Comparison of ENCODE assay signal across 1 cellular context in the genomic region with DNA sequence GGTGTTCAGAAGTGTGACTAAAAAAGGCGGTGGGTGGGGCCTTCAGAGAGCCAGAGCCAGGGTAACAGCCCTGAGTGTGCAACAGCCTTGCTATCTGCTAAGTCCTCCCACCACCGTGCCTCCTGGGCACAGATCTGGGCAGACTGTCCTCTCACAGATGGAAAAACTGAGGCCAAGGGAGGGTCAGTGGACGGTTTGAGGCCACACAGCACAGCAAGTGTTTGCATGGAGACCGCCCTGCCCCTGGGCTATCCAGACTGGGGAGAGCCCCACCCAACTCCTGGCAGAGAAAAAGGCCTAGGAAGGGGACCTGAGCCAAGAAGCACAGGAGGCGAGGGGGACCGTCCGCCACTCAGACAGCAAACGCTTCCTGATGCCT.
TF ChIP-seq lines count a peak whose summit lies in the region.

No MANE protein-coding gene starts in this region.

TF ChIP-seq in GM12878, 131 proteins besides CTCF, POLR2A, EP300 and RAD21:
- TF ChIP-seq ASH2L (IDR thresholded peaks at IDR 0.05; ENCODE audit: borderline replicate concordance, low read depth) (no peak), NFIC (IDR thresholded peaks at IDR 0.05; ENCODE audit: low read depth, low read length) (no peak), MTA2 (IDR thresholded peaks at IDR 0.05; ENCODE audit: low read depth) (no peak), ATF7 (IDR thresholded peaks at IDR 0.05; ENCODE audit: low read depth) (no peak), ESRRA (IDR thresholded peaks at IDR 0.05; ENCODE audit: low read length) (no peak), MYB (IDR thresholded peaks at IDR 0.05; ENCODE audit: borderline replicate concordance, low read depth, low read length) (no peak), DPF2 (IDR thresholded peaks at IDR 0.05) (no peak), TCF7 (IDR thresholded peaks at IDR 0.05; ENCODE audit: borderline replicate concordance) (no peak), TARDBP (IDR thresholded peaks at IDR 0.05; ENCODE audit: borderline replicate concordance) (no peak)
- TF ChIP-seq, protein P1, sequence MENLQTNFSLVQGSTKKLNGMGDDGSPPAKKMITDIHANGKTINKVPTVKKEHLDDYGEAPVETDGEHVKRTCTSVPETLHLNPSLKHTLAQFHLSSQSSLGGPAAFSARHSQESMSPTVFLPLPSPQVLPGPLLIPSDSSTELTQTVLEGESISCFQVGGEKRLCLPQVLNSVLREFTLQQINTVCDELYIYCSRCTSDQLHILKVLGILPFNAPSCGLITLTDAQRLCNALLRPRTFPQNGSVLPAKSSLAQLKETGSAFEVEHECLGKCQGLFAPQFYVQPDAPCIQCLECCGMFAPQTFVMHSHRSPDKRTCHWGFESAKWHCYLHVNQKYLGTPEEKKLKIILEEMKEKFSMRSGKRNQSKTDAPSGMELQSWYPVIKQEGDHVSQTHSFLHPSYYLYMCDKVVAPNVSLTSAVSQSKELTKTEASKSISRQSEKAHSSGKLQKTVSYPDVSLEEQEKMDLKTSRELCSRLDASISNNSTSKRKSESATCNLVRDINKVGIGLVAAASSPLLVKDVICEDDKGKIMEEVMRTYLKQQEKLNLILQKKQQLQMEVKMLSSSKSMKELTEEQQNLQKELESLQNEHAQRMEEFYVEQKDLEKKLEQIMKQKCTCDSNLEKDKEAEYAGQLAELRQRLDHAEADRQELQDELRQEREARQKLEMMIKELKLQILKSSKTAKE (IDR thresholded peaks at IDR 0.05; ENCODE audit: low read depth, poor library complexity, severe bottlenecking): no peak
